ENCODE assay signal across 10 cellular contexts in the genomic region with DNA sequence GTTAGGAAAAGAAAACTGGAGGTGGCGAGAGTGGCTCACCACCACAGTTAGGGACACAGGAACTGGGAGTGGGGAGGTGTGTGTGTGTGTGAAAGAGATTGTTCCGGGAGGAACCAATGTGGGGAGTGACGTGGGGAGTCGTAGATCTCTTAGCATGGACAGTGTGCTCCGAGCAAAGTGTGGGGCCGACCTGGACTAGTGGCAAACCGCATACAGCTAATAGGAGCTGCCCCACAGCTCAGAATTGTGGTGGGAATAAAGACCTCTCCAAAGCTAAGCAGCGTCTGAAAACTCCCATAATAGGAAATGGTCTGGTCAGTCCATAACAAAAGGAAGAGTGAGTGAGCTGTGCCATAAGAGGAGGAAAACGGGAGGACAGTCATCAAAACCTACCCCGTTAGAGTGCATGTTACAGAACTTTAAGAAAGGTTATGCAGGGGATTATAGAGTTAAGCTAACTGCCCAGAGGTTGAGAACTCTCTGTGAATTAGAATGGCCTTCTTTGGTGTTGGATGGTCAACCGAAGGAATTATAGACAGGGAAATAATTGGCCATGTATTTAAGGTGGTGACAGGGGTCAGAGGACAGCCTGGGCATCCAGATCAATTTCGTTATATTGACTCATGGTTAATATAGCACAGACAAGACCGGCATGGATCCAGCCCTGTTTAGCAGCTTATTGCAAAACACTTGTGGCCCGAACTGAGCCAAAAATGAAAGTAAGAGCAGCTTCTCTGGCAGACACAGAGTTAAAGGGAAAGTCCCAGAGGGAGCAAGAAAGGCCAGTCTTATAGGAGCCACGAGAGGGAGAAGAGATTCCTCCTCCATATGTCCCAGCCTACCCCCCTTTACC. TPM values are rescaled to one million over a fixed set of nuclear protein-coding genes. Genes with fewer than 3 reads are reported as not detected.
DNase-seq lines count a peak whose midpoint lies in the region; ATAC-seq, FAIRE-seq and TF ChIP-seq lines count a peak whose summit lies in the region.
"Had no signal": no experiment of that assay in that cellular context is flagged by ENCODE, and none has a peak within 500 bp of the region (broad histone marks: within the 10 kb centered on the region; RNA-seq: fewer than 3 reads in every experiment).

No MANE protein-coding gene starts in this region.

- TF ChIP-seq CTCF in LNCaP clone FGC (IDR thresholded peaks at IDR 0.05; ENCODE audit: control insufficient read depth, extremely low read depth, insufficient read depth) (no peak), esophagus squamous epithelium (IDR thresholded peaks at IDR 0.05) (no peak), upper lobe of right lung (IDR thresholded peaks at IDR 0.05) (no peak), D721Med (IDR thresholded peaks at IDR 0.05; ENCODE audit: insufficient read depth, missing control alignments) (no peak)

- H3K27ac ChIP-seq in esophagus squamous epithelium (no peak overlapping the region), upper lobe of right lung (no peak overlapping the region)

- H3K36me3 Mint-ChIP-seq in activated naive CD8-positive, alpha-beta T cell treated with anti-CD3 and anti-CD28 coated beads, Interleukin-2, amount 50 U/mL, for 24 hours (ENCODE audit: low read depth): no peaks in the 10 kb centered on the region
- no peaks in the 10 kb centered on the region for H3K36me3 Mint-ChIP-seq in activated naive CD8-positive, alpha-beta T cell treated with anti-CD3 and anti-CD28 coated beads for 36 hours

- no peak for TF ChIP-seq POLR2A in esophagus squamous epithelium (IDR thresholded peaks at IDR 0.05)

- peaks cover 4% of the 10 kb centered on the region for H3K27me3 Mint-ChIP-seq in activated naive CD8-positive, alpha-beta T cell treated with anti-CD3 and anti-CD28 coated beads, Interleukin-2, amount 50 U/mL, for 24 hours
- peaks cover 20% of the 10 kb centered on the region for H3K27me3 Mint-ChIP-seq in activated naive CD8-positive, alpha-beta T cell treated with anti-CD3 and anti-CD28 coated beads for 36 hours

- H3K27ac Mint-ChIP-seq in activated naive CD8-positive, alpha-beta T cell treated with anti-CD3 and anti-CD28 coated beads, Interleukin-2, amount 50 U/mL, for 24 hours: no peak overlapping the region
- H3K27ac Mint-ChIP-seq in activated naive CD8-positive, alpha-beta T cell treated with anti-CD3 and anti-CD28 coated beads for 36 hours: no peak overlapping the region
- H3K27ac Mint-ChIP-seq: nephron had no signal

- ATAC-seq in activated naive CD8-positive, alpha-beta T cell treated with anti-CD3 and anti-CD28 coated beads, Interleukin-2, amount 50 U/mL, for 24 hours: peak; percentile 36
- ATAC-seq in upper lobe of right lung (peak; percentile 75), HG03196 (IDR thresholded peaks at IDR 0.05; ENCODE audit: unreplicated experiment) (no peak)

- H3K4me1 Mint-ChIP-seq in activated naive CD8-positive, alpha-beta T cell treated with anti-CD3 and anti-CD28 coated beads, Interleukin-2, amount 50 U/mL, for 24 hours: no peaks in the 10 kb centered on the region
- no peaks in the 10 kb centered on the region for H3K4me1 Mint-ChIP-seq in activated naive CD8-positive, alpha-beta T cell treated with anti-CD3 and anti-CD28 coated beads for 36 hours
- H3K4me1 Mint-ChIP-seq: nephron had no signal

- DNase-seq in activated naive CD8-positive, alpha-beta T cell treated with anti-CD3 and anti-CD28 coated beads, Interleukin-2, amount 50 U/mL, for 24 hours: no peak
- DNase-seq in activated naive CD8-positive, alpha-beta T cell treated with anti-CD3 and anti-CD28 coated beads for 36 hours: no peak
- DNase-seq in LNCaP clone FGC (ENCODE audit: low read depth): peak; percentile 8
- DNase-seq in esophagus squamous epithelium (lab: John Stamatoyannopoulos, UW): no peak
- DNase-seq in upper lobe of right lung: no peak
- DNase-seq in D721Med (ENCODE audit: insufficient read length, low spot score): no peak
- no peak for DNase-seq in D341Med (ENCODE audit: low spot score)

- H3K36me3 ChIP-seq in esophagus squamous epithelium (no peaks in the 10 kb centered on the region), upper lobe of right lung (no peaks in the 10 kb centered on the region)

- no peak overlapping the region for H3K4me3 ChIP-seq in LNCaP clone FGC (ENCODE audit: low read depth, low read length)
- H3K4me3 ChIP-seq in esophagus squamous epithelium: peak overlapping the region in 3 of 4 donors; percentile 25 to 51 (median 31)
- peak overlapping the region; percentile 41 for H3K4me3 ChIP-seq in upper lobe of right lung

- intact Hi-C loops in esophagus squamous epithelium (cut with DNase I) (no loop called here), upper lobe of right lung (cut with DNase I) (no loop called here)

- H3K9me3 ChIP-seq in esophagus squamous epithelium: peaks cover 0 to 4% (median 0%) of the 10 kb centered on the region in 3 donors
- H3K9me3 ChIP-seq in upper lobe of right lung: no peaks in the 10 kb centered on the region

- H3K4me1 ChIP-seq in esophagus squamous epithelium: peaks cover 0 to 11% (median 3%) of the 10 kb centered on the region in 3 donors
- no peaks in the 10 kb centered on the region for H3K4me1 ChIP-seq in upper lobe of right lung

- H3K4me3 Mint-ChIP-seq in activated naive CD8-positive, alpha-beta T cell treated with anti-CD3 and anti-CD28 coated beads, Interleukin-2, amount 50 U/mL, for 24 hours: no peak overlapping the region
- H3K4me3 Mint-ChIP-seq in activated naive CD8-positive, alpha-beta T cell treated with anti-CD3 and anti-CD28 coated beads for 36 hours: no peak overlapping the region
- H3K4me3 Mint-ChIP-seq: nephron had no signal

- peaks cover 0 to 3% (median 0%) of the 10 kb centered on the region in 4 donors for H3K27me3 ChIP-seq in esophagus squamous epithelium
- no peaks in the 10 kb centered on the region for H3K27me3 ChIP-seq in upper lobe of right lung

- FAIRE-seq in D721Med (lab: Jason Lieb, UNC): no peak

- WGBS in esophagus squamous epithelium, 2 donors: 62 to 63% methylated on average over 15 of the region's 15 CpGs

- H3K9me3 Mint-ChIP-seq in activated naive CD8-positive, alpha-beta T cell treated with anti-CD3 and anti-CD28 coated beads, Interleukin-2, amount 50 U/mL, for 24 hours: peaks cover 8% of the 10 kb centered on the region
- peaks cover 3% of the 10 kb centered on the region for H3K9me3 Mint-ChIP-seq in activated naive CD8-positive, alpha-beta T cell treated with anti-CD3 and anti-CD28 coated beads for 36 hours

RNA-seq across cellular contexts. Expression of a gene that starts 8.9 kb away (rescaled TPM):
- total RNA-seq in activated naive CD8-positive, alpha-beta T cell treated with anti-CD3 and anti-CD28 coated beads for 36 hours: not detected
- 1 to 10 TPM in 3 of 4 donors, under 1 TPM in 1; 0.19 to 5.3 (median 2.3) TPM for total RNA-seq in esophagus squamous epithelium
- total RNA-seq in upper lobe of right lung: not detected
- total RNA-seq: T-helper 1 cell treated with Interleukin-12 subunit alpha and Interleukin-12 subunit beta and Interleukin-4 antibody, amounts not matched to agents 30 ng/mL and 1 ng/mL, for 36 hours had no signal
